18 cellular contexts compared by ENCODE assay signal in the genomic region with DNA sequence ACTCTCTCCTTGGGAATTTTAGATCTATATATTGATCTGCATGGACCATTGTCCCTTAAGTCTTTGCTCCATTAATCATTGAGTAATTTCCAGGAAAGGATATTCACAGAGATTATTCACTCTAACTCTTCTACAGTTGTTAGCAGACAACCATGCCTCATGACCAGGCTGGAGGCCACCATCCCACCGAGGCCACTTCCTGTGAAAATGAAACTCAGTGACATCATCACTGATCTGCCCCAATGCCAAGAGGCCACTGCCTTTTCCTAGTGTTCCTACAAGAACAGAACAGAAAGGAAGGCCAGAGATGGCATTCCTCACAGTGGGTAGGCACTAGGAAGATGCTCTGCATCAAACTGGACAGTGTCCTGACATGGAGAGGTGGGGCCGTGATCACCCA.
DNase-seq lines count a peak whose midpoint lies in the region; ATAC-seq and TF ChIP-seq lines count a peak whose summit lies in the region.
"Had no signal": no experiment of that assay in that cellular context is flagged by ENCODE, and none has a peak within 500 bp of the region (broad histone marks: within the 10 kb centered on the region; RNA-seq: fewer than 3 reads in every experiment).

No MANE protein-coding gene starts in this region.

- ATAC-seq in activated naive CD8-positive, alpha-beta T cell treated with anti-CD3 and anti-CD28 coated beads, Interleukin-2, amount 10 ng/mL, durations not matched to agents 7 days and 5 days (ENCODE audit: low read depth), result peak; percentile 78
- peak; percentile 32 to 65 (median 44) for ATAC-seq in natural killer cell
- ATAC-seq: right cardiac atrium had no signal

- H3K9me3 Mint-ChIP-seq in activated naive CD8-positive, alpha-beta T cell treated with anti-CD3 and anti-CD28 coated beads, Interleukin-2, amount 10 ng/mL, durations not matched to agents 7 days and 5 days, result peaks cover 3% of the 10 kb centered on the region
- H3K9me3 Mint-ChIP-seq in natural killer cell, result no peaks in the 10 kb centered on the region

- H3K27me3 ChIP-seq in vagina, result no peaks in the 10 kb centered on the region
- H3K27me3 ChIP-seq: ascending aorta, BE2C, colonic mucosa had no signal

- H3K27ac Mint-ChIP-seq in activated naive CD8-positive, alpha-beta T cell treated with anti-CD3 and anti-CD28 coated beads, Interleukin-2, amount 10 ng/mL, durations not matched to agents 7 days and 5 days, result peak overlapping the region; percentile 56
- no peak overlapping the region for H3K27ac Mint-ChIP-seq in natural killer cell

- no peaks in the 10 kb centered on the region for H3K36me3 ChIP-seq in vagina
- H3K36me3 ChIP-seq: ascending aorta, BE2C, colonic mucosa had no signal

- H3K9me3 ChIP-seq in vagina, result no peaks in the 10 kb centered on the region
- H3K9me3 ChIP-seq: ascending aorta, BE2C, colonic mucosa had no signal

- TF ChIP-seq CTCF in natural killer cell (IDR thresholded peaks at IDR 0.05) (no peak), vagina (IDR thresholded peaks at IDR 0.05) (no peak)

- H3K27ac ChIP-seq in vagina, result no peak overlapping the region
- H3K27ac ChIP-seq: ascending aorta, colonic mucosa, epithelial cell of prostate had no signal

- H3K4me1 ChIP-seq in vagina, result peaks cover 6% of the 10 kb centered on the region
- H3K4me1 ChIP-seq: colonic mucosa had no signal

- peak overlapping the region; percentile 46 for H3K4me3 Mint-ChIP-seq in activated naive CD8-positive, alpha-beta T cell treated with anti-CD3 and anti-CD28 coated beads, Interleukin-2, amount 10 ng/mL, durations not matched to agents 7 days and 5 days
- H3K4me3 Mint-ChIP-seq in natural killer cell, result no peak overlapping the region

- H3K27me3 Mint-ChIP-seq in activated naive CD8-positive, alpha-beta T cell treated with anti-CD3 and anti-CD28 coated beads, Interleukin-2, amount 10 ng/mL, durations not matched to agents 7 days and 5 days, result no peaks in the 10 kb centered on the region
- peaks cover 10 to 17% of the 10 kb centered on the region in 2 donors for H3K27me3 Mint-ChIP-seq in natural killer cell (ENCODE audit: low read depth in 2 of 2)

- intact Hi-C loops in natural killer cell (cut with micrococcal nuclease) (no loop called here), vagina (cut with DNase I) (no loop called here)

- H3K4me1 Mint-ChIP-seq in activated naive CD8-positive, alpha-beta T cell treated with anti-CD3 and anti-CD28 coated beads, Interleukin-2, amount 10 ng/mL, durations not matched to agents 7 days and 5 days, result peaks cover 25% of the 10 kb centered on the region
- H3K4me1 Mint-ChIP-seq in natural killer cell, result peaks cover 7 to 13% of the 10 kb centered on the region in 2 donors

- no peak for TF ChIP-seq POLR2A in vagina (IDR thresholded peaks at IDR 0.05)

- DNase-seq in AG20443 (ENCODE audit: low spot score) (peak; percentile 13), HT1080 (ENCODE audit: low read depth) (peak; percentile 55), natural killer cell (no peak), vagina (ENCODE audit: extremely low spot score in 2 of 2) (no peak), NCI-H2227 (lab: John Stamatoyannopoulos, UW; ENCODE audit: unreplicated experiment) (no peak)
- DNase-seq in activated naive CD8-positive, alpha-beta T cell treated with anti-CD3 and anti-CD28 coated beads, Interleukin-2, amount 10 ng/mL, durations not matched to agents 7 days and 5 days, result no peak
- DNase-seq in stimulated activated CD4-positive, alpha-beta T cell treated with anti-CD3 and anti-CD28 coated beads, Interleukin-4, amount 100 ng/mL, for 24 hours, result no peak
- DNase-seq: activated effector memory CD4-positive, alpha-beta T cell treated with Interleukin-2 at 50 U/mL for 16 hours; BE2C; Calu3; colonic mucosa; HCEC 1CT; NCI-H2081 treated with DMSO at 0.1 percent for 48 hours; right cardiac atrium; stimulated activated CD4-positive, alpha-beta T cell treated with anti-CD3 and anti-CD28 coated beads, Interleukin-1b, Interleukin-23, amount 100 ng/mL, for 48 hours had no signal

- POLR2A ChIA-PET in activated naive CD8-positive, alpha-beta T cell treated with anti-CD3 and anti-CD28 coated beads, Interleukin-2, amount 10 ng/mL, durations not matched to agents 7 days and 5 days (lab: Charles Lee), result no interaction called here

- H3K4me3 ChIP-seq in vagina, result no peak overlapping the region
- H3K4me3 ChIP-seq: ascending aorta, colonic mucosa, lung had no signal

- peaks cover 6% of the 10 kb centered on the region for H3K36me3 Mint-ChIP-seq in activated naive CD8-positive, alpha-beta T cell treated with anti-CD3 and anti-CD28 coated beads, Interleukin-2, amount 10 ng/mL, durations not matched to agents 7 days and 5 days
- no peaks in the 10 kb centered on the region for H3K36me3 Mint-ChIP-seq in natural killer cell

Comparison
In these comparisons a context has a peak if more than half of its experiments do, and no peak if none do; other contexts are left out.
1. DNase-seq: peak in AG20443 (single experiment) and HT1080 (single experiment); none in activated naive CD8-positive, alpha-beta T cell treated with anti-CD3 and anti-CD28 coated beads, Interleukin-2, amount 10 ng/mL, durations not matched to agents 7 days and 5 days (single experiment), natural killer cell (single experiment), vagina (0 of 2), NCI-H2227 (single experiment) and stimulated activated CD4-positive, alpha-beta T cell treated with anti-CD3 and anti-CD28 coated beads, Interleukin-4, amount 100 ng/mL, for 24 hours (single experiment).